ENCODE assay signal across 29 cellular contexts in genomic region chr7:140393756-140394306, GRCh38. TPM values are rescaled to one million over a fixed set of nuclear protein-coding genes. Genes with fewer than 3 reads are reported as not detected.
"Had no signal": no experiment of that assay in that cellular context is flagged by ENCODE, and none has a peak within 500 bp of the region (broad histone marks: within the 10 kb centered on the region; RNA-seq: fewer than 3 reads in every experiment).

No MANE protein-coding gene starts in this region.

- H3K4me3 Mint-ChIP-seq: central memory CD8-positive, alpha-beta T cell; effector memory CD8-positive, alpha-beta T cell; mesothelial cell of epicardium; naive B cell; natural killer cell treated with Interleukin-12 subunit alpha and Interleukin-12 subunit beta and Interleukin-15 and Interleukin-18, amount 100 ng/mL, for 72 hours; neural crest cell; stimulated activated memory B cell treated with anti-CD40 and anti-IgM and Interleukin-4, amounts not matched to agents 10 μg/mL and 1 μg/mL and 100 μg/mL, for 72 hours had no signal

- H3K27me3 Mint-ChIP-seq: central memory CD8-positive, alpha-beta T cell; effector memory CD8-positive, alpha-beta T cell; natural killer cell treated with Interleukin-12 subunit alpha and Interleukin-12 subunit beta and Interleukin-15 and Interleukin-18, amount 100 ng/mL, for 72 hours; stimulated activated memory B cell treated with anti-CD40 and anti-IgM and Interleukin-4, amounts not matched to agents 10 μg/mL and 1 μg/mL and 100 μg/mL, for 72 hours had no signal

- H3K36me3 Mint-ChIP-seq: naive B cell; natural killer cell treated with Interleukin-12 subunit alpha and Interleukin-12 subunit beta and Interleukin-15 and Interleukin-18, amount 100 ng/mL, for 72 hours; stimulated activated memory B cell treated with anti-CD40 and anti-IgM and Interleukin-4, amounts not matched to agents 10 μg/mL and 1 μg/mL and 100 μg/mL, for 72 hours had no signal

- H3K27ac ChIP-seq: coronary artery, esophagus squamous epithelium, heart right ventricle, lower lobe of right lung, parathyroid adenoma, prostate gland, right atrium auricular region, testis, transverse colon had no signal

- H3K9me3 ChIP-seq: esophagus squamous epithelium, heart right ventricle, lower lobe of right lung, mucosa of descending colon, prostate gland, right atrium auricular region, testis, transverse colon had no signal

- H3K36me3 ChIP-seq: heart right ventricle, lower lobe of right lung, prostate gland, right atrium auricular region, transverse colon had no signal

- H3K4me1 ChIP-seq: prostate gland had no signal

- H2AFZ ChIP-seq: parathyroid adenoma had no signal

- H3K4me3 ChIP-seq: coronary artery, esophagus squamous epithelium, heart right ventricle, lower lobe of right lung, mucosa of descending colon, prostate gland, right atrium auricular region, testis, transverse colon had no signal

- H3K9ac ChIP-seq: parathyroid adenoma had no signal

- H3K9me3 Mint-ChIP-seq: central memory CD8-positive, alpha-beta T cell; effector memory CD8-positive, alpha-beta T cell; naive B cell; natural killer cell treated with Interleukin-12 subunit alpha and Interleukin-12 subunit beta and Interleukin-15 and Interleukin-18, amount 100 ng/mL, for 72 hours; neural crest cell; stimulated activated memory B cell treated with anti-CD40 and anti-IgM and Interleukin-4, amounts not matched to agents 10 μg/mL and 1 μg/mL and 100 μg/mL, for 72 hours had no signal

- H3K27ac Mint-ChIP-seq: mesothelial cell of epicardium; naive B cell; natural killer cell treated with Interleukin-12 subunit alpha and Interleukin-12 subunit beta and Interleukin-15 and Interleukin-18, amount 100 ng/mL, for 72 hours; stimulated activated memory B cell treated with anti-CD40 and anti-IgM and Interleukin-4, amounts not matched to agents 10 μg/mL and 1 μg/mL and 100 μg/mL, for 72 hours had no signal

- DNase-seq: effector memory CD8-positive, alpha-beta T cell; erythroblast; esophagus squamous epithelium; foreskin melanocyte; glutamatergic neuron; heart right ventricle; hippocampal formation; kidney glomerular epithelial cell; left ventricle myocardium superior; lower lobe of right lung; mucosa of descending colon; naive B cell; stimulated activated CD4-positive, alpha-beta T cell treated with anti-CD3 and anti-CD28 coated beads, Interleukin-2, amount 100 ng/mL, for 24 hours; stimulated activated CD4-positive, alpha-beta T cell treated with anti-CD3 and anti-CD28 coated beads, Interleukin-4, amount 100 ng/mL, for 24 hours; stimulated activated naive CD8-positive, alpha-beta T cell treated with anti-CD3 and anti-CD28 coated beads, Interleukin-15, Interleukin-2, amounts not matched to agents 100 U/mL and 50 U/mL, for 24 hours; substantia nigra; testis; transverse colon had no signal

- H3K27me3 ChIP-seq: esophagus squamous epithelium, heart right ventricle, right atrium auricular region, testis, transverse colon had no signal

RNA-seq across cellular contexts. Expression of gene RAB19, which starts 10.0 kb away (rescaled TPM):
- total RNA-seq: heart right ventricle, left ventricle myocardium superior, neural crest cell, osteoblast, right atrium auricular region, sciatic nerve, testis had no signal
- polyA plus RNA-seq: heart right ventricle had no signal
